ENCODE assay signal across 16 cellular contexts in genomic region chr6:155371230-155371629, GRCh38.
"Had no signal": no experiment of that assay in that cellular context is flagged by ENCODE, and none has a peak within 500 bp of the region (broad histone marks: within the 10 kb centered on the region; RNA-seq: fewer than 3 reads in every experiment).

No MANE protein-coding gene starts in this region.

- H3K27me3 ChIP-seq: gastroesophageal sphincter, neutrophil, sigmoid colon had no signal

- H3K4me3 ChIP-seq: gastroesophageal sphincter, sigmoid colon, skin epidermis had no signal

- H3K27ac ChIP-seq: gastroesophageal sphincter, neutrophil, sigmoid colon, skin epidermis had no signal

- H3K9me3 ChIP-seq: gastroesophageal sphincter, neutrophil, sigmoid colon had no signal

- H3K36me3 ChIP-seq: gastroesophageal sphincter, neutrophil, sigmoid colon had no signal

- FAIRE-seq: endometrium, kidney had no signal

- ATAC-seq: esophagus mucosa, gastroesophageal sphincter, left cardiac atrium had no signal

- H3K4me1 ChIP-seq: gastroesophageal sphincter, sigmoid colon had no signal

- DNase-seq: effector memory CD4-positive, alpha-beta T cell; glutamatergic neuron; immature natural killer cell; kidney; left cardiac atrium; naive B cell; posterior cingulate gyrus; sigmoid colon; stimulated activated CD4-positive, alpha-beta T cell treated with anti-CD3 and anti-CD28 coated beads, Interleukin-12 subunit alpha, Interleukin-12 subunit beta, amount 100 ng/mL, for 4 hours; stimulated activated naive CD4-positive, alpha-beta T cell treated with Interleukin-2 at 50 U/mL for 16 hours; trophoblast cell had no signal
